Comparison of ENCODE assay signal across 17 cellular contexts in genomic region chr7:144787127-144787526, GRCh38. TPM values are rescaled to one million over a fixed set of nuclear protein-coding genes. Genes with fewer than 3 reads are reported as not detected.
DNase-seq lines count a peak whose midpoint lies in the region; ATAC-seq and TF ChIP-seq lines count a peak whose summit lies in the region.
"Had no signal": no experiment of that assay in that cellular context is flagged by ENCODE, and none has a peak within 500 bp of the region (broad histone marks: within the 10 kb centered on the region; RNA-seq: fewer than 3 reads in every experiment).

No MANE protein-coding gene starts in this region.

- no peaks in the 10 kb centered on the region for H3K36me3 Mint-ChIP-seq in activated T-helper 17 cell treated with anti-CD3 and anti-CD28 coated beads, Interleukin-2, amount 50 U/mL, for 72 hours (ENCODE audit: low read depth)

- POLR2A ChIA-PET in HCT116 (lab: Charles Lee): no interaction called here

- WGBS in mammary epithelial cell (ENCODE audit: low coverage, missing lambda C conversion rate): 94% methylated on average over 2 of the region's 2 CpGs

- H3K27me3 ChIP-seq in GM06990 (replicated peaks; ENCODE audit: control insufficient read depth, insufficient read depth, low read length): no peaks in the 10 kb centered on the region
- H3K27me3 ChIP-seq in HCT116 (ENCODE audit: insufficient read depth, low read length): no peaks in the 10 kb centered on the region
- peaks cover 1% of the 10 kb centered on the region for H3K27me3 ChIP-seq in mammary epithelial cell (ENCODE audit: insufficient read depth, low read length)
- no peaks in the 10 kb centered on the region for H3K27me3 ChIP-seq in kidney epithelial cell (ENCODE audit: control insufficient read depth, insufficient read depth, low read length)
- H3K27me3 ChIP-seq: sigmoid colon had no signal

- no peak overlapping the region for H3K27ac ChIP-seq in HCT116 (ENCODE audit: low read depth, low read length)
- no peak overlapping the region for H3K27ac ChIP-seq in mammary epithelial cell (ENCODE audit: insufficient read depth, low read depth, low read length)
- H3K27ac ChIP-seq: sigmoid colon had no signal

- dilution Hi-C loops in mammary epithelial cell (cut with HindIII; ENCODE audit: low sequenced_read_pairs): no loop called here

- H3K9me2 ChIP-seq in HCT116 (ENCODE audit: insufficient read depth): no peaks in the 10 kb centered on the region

- H4K20me1 ChIP-seq in HCT116 (ENCODE audit: insufficient read depth) (no peaks in the 10 kb centered on the region), mammary epithelial cell (ENCODE audit: insufficient read depth, low read length) (no peaks in the 10 kb centered on the region)

- H3K79me2 ChIP-seq in HCT116 (ENCODE audit: insufficient read depth, low read length) (no peaks in the 10 kb centered on the region), mammary epithelial cell (ENCODE audit: insufficient read depth, low read length) (no peaks in the 10 kb centered on the region)

- TF ChIP-seq CTCF in GM06990 (IDR thresholded peaks at IDR 0.05; ENCODE audit: insufficient read depth, low read length, poor library complexity, severe bottlenecking) (peak; percentile 10), HCT116 (IDR thresholded peaks at IDR 0.05 in 2 of 3, conservative IDR thresholded peaks at IDR 0.05 in 1 of 3; ENCODE audit: borderline replicate concordance in 1 of 3, insufficient read depth in 1 of 3, low read depth in 2 of 3, low read length in 2 of 3) (peak; percentile 39 to 45 (median 42); a peak in 4 of 6 replicates), mammary epithelial cell (conservative IDR thresholded peaks at IDR 0.05 in 1 of 2, IDR thresholded peaks at IDR 0.05 in 1 of 2; ENCODE audit: extremely low read depth in 1 of 2, insufficient read depth in 1 of 2, low read depth in 1 of 2, low read length in 2 of 2) (peak; percentile 29 to 58), kidney epithelial cell (IDR thresholded peaks at IDR 0.05; ENCODE audit: insufficient read depth, low read length, poor library complexity, severe bottlenecking) (peak; percentile 14)

- peak; percentile 52; the same call in 1 of the 2 replicates for ATAC-seq in HCT116
- no peak for ATAC-seq in activated T-helper 17 cell treated with anti-CD3 and anti-CD28 coated beads, Interleukin-2, amount 50 U/mL, for 72 hours (replicated peaks)
- no peak for ATAC-seq in GM18873 (IDR thresholded peaks at IDR 0.05; ENCODE audit: low FRiP score, unreplicated experiment)
- ATAC-seq: esophagus mucosa had no signal

- in situ Hi-C loops in mammary epithelial cell (cut with MboI; ENCODE audit: low sequenced_read_pairs in 2 of 2): no loop called here

- H3K4me3 ChIP-seq in GM06990 (replicated peaks; ENCODE audit: low read depth, low read length) (no peak overlapping the region), HCT116 (replicated peaks in 1 of 2; ENCODE audit: low read depth in 1 of 2, low read length in 2 of 2) (no peak overlapping the region), mammary epithelial cell (replicated peaks in 1 of 3; ENCODE audit: insufficient read depth in 1 of 3, low read depth in 2 of 3, low read length in 3 of 3) (no peak overlapping the region), kidney epithelial cell (ENCODE audit: low read depth, low read length) (no peak overlapping the region)
- H3K4me3 ChIP-seq: sigmoid colon had no signal

- H3K9me3 ChIP-seq in HCT116 (ENCODE audit: control insufficient read depth in 1 of 2, insufficient read depth in 1 of 2, low read depth in 1 of 2, low read length in 2 of 2): no peaks in the 10 kb centered on the region
- no peaks in the 10 kb centered on the region for H3K9me3 ChIP-seq in mammary epithelial cell (replicated peaks; ENCODE audit: insufficient read depth, low read length)
- H3K9me3 ChIP-seq: sigmoid colon had no signal

- H3K36me3 ChIP-seq in GM06990 (ENCODE audit: control insufficient read depth, insufficient read depth, low read length) (no peaks in the 10 kb centered on the region), HCT116 (ENCODE audit: control insufficient read depth in 1 of 2, insufficient read depth in 2 of 2, low read length in 2 of 2) (no peaks in the 10 kb centered on the region), mammary epithelial cell (ENCODE audit: insufficient read depth, low read length) (no peaks in the 10 kb centered on the region), kidney epithelial cell (ENCODE audit: control insufficient read depth, insufficient read depth, low read length) (no peaks in the 10 kb centered on the region)
- H3K36me3 ChIP-seq: sigmoid colon had no signal

- no peak overlapping the region for H3K4me3 Mint-ChIP-seq in activated T-helper 17 cell treated with anti-CD3 and anti-CD28 coated beads, Interleukin-2, amount 50 U/mL, for 72 hours
- H3K4me3 Mint-ChIP-seq: activated naive CD8-positive, alpha-beta T cell treated with anti-CD3 and anti-CD28 coated beads, Interleukin-2, amount 10 ng/mL, durations not matched to agents 7 days and 5 days; central memory CD8-positive, alpha-beta T cell; nephron progenitor cell had no signal

- H3K4me1 ChIP-seq in HCT116 (ENCODE audit: control insufficient read depth in 1 of 2, insufficient read depth in 2 of 2, low read length in 2 of 2) (no peaks in the 10 kb centered on the region), mammary epithelial cell (ENCODE audit: insufficient read depth, low read length) (no peaks in the 10 kb centered on the region)
- H3K4me1 ChIP-seq: sigmoid colon had no signal

- no peaks in the 10 kb centered on the region for H3K27me3 Mint-ChIP-seq in activated T-helper 17 cell treated with anti-CD3 and anti-CD28 coated beads, Interleukin-2, amount 50 U/mL, for 72 hours
- H3K27me3 Mint-ChIP-seq: activated naive CD8-positive, alpha-beta T cell treated with anti-CD3 and anti-CD28 coated beads, Interleukin-2, amount 10 ng/mL, durations not matched to agents 7 days and 5 days; central memory CD8-positive, alpha-beta T cell had no signal

- H3K9ac ChIP-seq in HCT116 (ENCODE audit: low read length) (no peak overlapping the region), mammary epithelial cell (ENCODE audit: insufficient read depth, low read length) (no peak overlapping the region)

- H3K4me2 ChIP-seq in HCT116 (ENCODE audit: low read length) (no peak overlapping the region), mammary epithelial cell (ENCODE audit: insufficient read depth, low read depth, low read length) (no peak overlapping the region)

- no TSS peak for BruUV-seq in HCT116 (replicated peaks; lab: Mats Ljungman, UMichigan)
- BruUV-seq in mammary epithelial cell (replicated peaks; lab: Mats Ljungman, UMichigan): no TSS peak

- TF ChIP-seq RAD21 in HCT116 (IDR thresholded peaks at IDR 0.05; ENCODE audit: low read depth): peak; percentile 59

- DNase-seq in GM06990 (ENCODE audit: extremely low read depth, insufficient read length): no peak
- peak; percentile 18 for DNase-seq in HCT116 (ENCODE audit: low read depth, low spot score)
- DNase-seq in mammary epithelial cell: no peak
- DNase-seq in kidney epithelial cell (ENCODE audit: low read depth): no peak
- no peak for DNase-seq in HCEC 1CT
- DNase-seq: activated CD8-positive, alpha-beta memory T cell treated with anti-CD3 and anti-CD28 coated beads, Interleukin-2, amount 50 U/mL, for 4 hours; activated naive CD8-positive, alpha-beta T cell treated with anti-CD3 and anti-CD28 coated beads, Interleukin-2, amount 10 ng/mL, durations not matched to agents 7 days and 5 days; C1 segment of cervical spinal cord; EL; NCI-H2029 treated with DMSO at 0.1 percent for 48 hours; nephron progenitor cell; sigmoid colon; stimulated activated naive CD4-positive, alpha-beta T cell treated with Interleukin-2 at 50 U/mL for 16 hours had no signal

- intact Hi-C loops in HCT116 (cut with micrococcal nuclease): loop anchor here (1.0 kb wide), 1 partner anchor 274 kb away; no protein-coding TSS in a partner anchor
- intact Hi-C loops in mammary epithelial cell (cut with micrococcal nuclease): loop anchor here (1.0 to 10.0 kb wide), 2 partner anchors 117 to 332 kb away; no protein-coding TSS in a partner anchor

- CTCF ChIA-PET in HCT116 (lab: Charles Lee) (interaction anchor here (1.0 kb wide), 2 partner anchors 49 to 332 kb away, joined by 3 to 7 read pairs; no protein-coding TSS in a partner anchor), mammary epithelial cell (lab: Charles Lee; ENCODE audit: low non-redundant PET) (interaction anchor here (0.6 to 0.7 kb wide), 3 partner anchors 49 to 117 kb away, joined by 3 read pairs; no protein-coding TSS in a partner anchor)

- TF ChIP-seq POLR2A in HCT116 (IDR thresholded peaks at IDR 0.05; ENCODE audit: borderline replicate concordance, extremely low read depth, insufficient read depth, insufficient read length): no peak

- no peaks in the 10 kb centered on the region for H3K9me3 Mint-ChIP-seq in activated T-helper 17 cell treated with anti-CD3 and anti-CD28 coated beads, Interleukin-2, amount 50 U/mL, for 72 hours
- H3K9me3 Mint-ChIP-seq: activated naive CD8-positive, alpha-beta T cell treated with anti-CD3 and anti-CD28 coated beads, Interleukin-2, amount 10 ng/mL, durations not matched to agents 7 days and 5 days; central memory CD8-positive, alpha-beta T cell; nephron progenitor cell had no signal

- H3K4me1 Mint-ChIP-seq in activated T-helper 17 cell treated with anti-CD3 and anti-CD28 coated beads, Interleukin-2, amount 50 U/mL, for 72 hours: no peaks in the 10 kb centered on the region
- H3K4me1 Mint-ChIP-seq: activated naive CD8-positive, alpha-beta T cell treated with anti-CD3 and anti-CD28 coated beads, Interleukin-2, amount 10 ng/mL, durations not matched to agents 7 days and 5 days; central memory CD8-positive, alpha-beta T cell had no signal

- H2AFZ ChIP-seq in HCT116 (ENCODE audit: low read depth, low read length, poor library complexity, severe bottlenecking) (no peak overlapping the region), mammary epithelial cell (ENCODE audit: low read depth, low read length) (no peak overlapping the region)

- RAD21 ChIA-PET in HCT116 (lab: Charles Lee; ENCODE audit: low non-redundant PET in 1 of 2, low total read pairs in 2 of 2, uncharacterized antibody in 2 of 2, unreplicated experiment in 2 of 2): no interaction called here

- no peak overlapping the region for H3K27ac Mint-ChIP-seq in activated T-helper 17 cell treated with anti-CD3 and anti-CD28 coated beads, Interleukin-2, amount 50 U/mL, for 72 hours
- H3K27ac Mint-ChIP-seq: activated naive CD8-positive, alpha-beta T cell treated with anti-CD3 and anti-CD28 coated beads, Interleukin-2, amount 10 ng/mL, durations not matched to agents 7 days and 5 days; nephron progenitor cell had no signal

TF ChIP-seq in HCT116, 20 proteins besides CTCF, POLR2A, EP300 and RAD21 (continues in another document):
- no peak for TF ChIP-seq POLR2AphosphoS5 (IDR thresholded peaks at IDR 0.05; ENCODE audit: low read depth, low read length)
- TF ChIP-seq SRF (IDR thresholded peaks at IDR 0.05; ENCODE audit: low read depth): no peak

RNA-seq across cellular contexts. Expression of gene TPK1, which starts 48.7 kb away (rescaled TPM):
- total RNA-seq in HCT116 (2021; ENCODE audit: unreplicated experiment): 5.4 TPM
- polyA plus RNA-seq in HCT116 (2012): 3.4 and 4.4 TPM in 2 replicates
- total RNA-seq in mammary epithelial cell: 1 to 10 TPM; 1.3 to 2.3 TPM
- polyA plus RNA-seq in mammary epithelial cell: 1.2 TPM
- not detected for polyA minus RNA-seq in mammary epithelial cell
- 3.8 and 4.0 TPM in 2 replicates for total RNA-seq in kidney epithelial cell
- total RNA-seq in activated T-helper 17 cell treated with anti-CD3 and anti-CD28 coated beads, Interleukin-2, amount 50 U/mL, for 72 hours: 10 to 100 TPM; 19.9 to 20.6 TPM
